8 cellular contexts compared by ENCODE assay signal in the genomic region with DNA sequence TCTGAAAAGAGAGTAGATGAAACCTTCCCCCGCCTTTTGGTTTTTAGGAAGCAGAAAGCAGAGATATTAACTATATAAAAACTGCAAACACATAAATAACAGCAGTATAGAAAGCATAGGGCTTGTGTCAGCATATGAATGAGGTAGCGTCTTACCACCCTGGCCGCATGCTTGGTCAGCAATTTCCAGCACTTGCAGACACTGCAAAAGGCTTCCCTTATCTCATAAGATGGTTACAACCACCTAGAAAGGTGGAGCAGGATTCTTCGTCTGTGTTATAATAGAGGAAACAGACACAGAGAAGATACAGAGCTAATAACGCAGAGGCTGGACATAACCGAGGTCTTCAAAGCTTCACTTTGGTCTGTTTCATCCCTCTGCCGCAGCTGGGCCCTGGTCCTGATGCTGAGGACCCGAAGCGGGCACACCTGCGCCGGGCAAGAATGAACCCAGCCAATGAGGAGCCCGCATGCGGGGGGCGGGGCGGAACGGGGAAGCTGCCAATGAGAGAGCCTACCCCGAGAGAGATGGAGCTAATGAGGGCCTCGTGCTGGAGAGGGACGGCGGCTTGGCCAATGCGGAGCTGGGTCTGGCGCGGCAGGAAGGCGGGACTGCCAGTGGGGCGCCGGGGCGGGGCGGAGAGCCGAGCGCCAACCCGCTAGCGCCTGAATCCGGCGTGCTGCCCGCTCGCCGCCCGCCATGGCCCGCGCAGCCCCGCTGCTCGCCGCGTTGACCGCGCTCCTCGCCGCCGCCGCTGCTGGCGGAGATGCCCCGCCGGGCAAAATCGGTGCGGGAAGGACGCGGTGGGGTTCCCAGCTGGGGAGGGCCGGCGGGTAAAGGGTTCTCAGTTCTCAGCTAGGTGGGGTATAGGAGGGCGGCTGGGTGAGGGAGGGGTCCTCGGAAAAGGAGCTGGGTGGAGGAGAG. TPM values are rescaled to one million over a fixed set of nuclear protein-coding genes. Genes with fewer than 3 reads are reported as not detected.
A peak's percentile ranks its signal among the peaks of the same experiment; 100 is the strongest.
DNase-seq lines count a peak whose midpoint lies in the region; ATAC-seq and TF ChIP-seq lines count a peak whose summit lies in the region.

PCYOX1L (plus strand) TSS at position 677 of the 924 bp plus-strand sequence; CDS start at position 700, 23 bp downstream.

- no peak for TF ChIP-seq POLR2A in esophagus muscularis mucosa (IDR thresholded peaks at IDR 0.05; ENCODE audit: low read depth)

- ATAC-seq in GM21737 (IDR thresholded peaks at IDR 0.05; ENCODE audit: unreplicated experiment) = peak; percentile 99

- 3% methylated on average over 27 of the region's 61 CpGs for WGBS in esophagus muscularis mucosa

- H3K36me3 ChIP-seq in esophagus muscularis mucosa (peaks cover 0 to 27% (median 17%) of the 10 kb centered on the region in 4 donors), muscle layer of colon (ENCODE audit: insufficient read depth, low read length) (peaks cover 4% of the 10 kb centered on the region)

- H3K27me3 ChIP-seq in esophagus muscularis mucosa (no peaks in the 10 kb centered on the region), muscle layer of colon (ENCODE audit: control insufficient read depth in 1 of 2, insufficient read depth in 2 of 2, low read length in 2 of 2) (no peaks in the 10 kb centered on the region)

- no peaks in the 10 kb centered on the region for H3K9me3 Mint-ChIP-seq in activated T-cell treated with anti-CD3 and anti-CD28 coated beads, Interleukin-2, amount 50 U/mL, for 24 hours

- H3K9me3 ChIP-seq in esophagus muscularis mucosa (no peaks in the 10 kb centered on the region), muscle layer of colon (ENCODE audit: low read length) (no peaks in the 10 kb centered on the region)

- H3K27ac Mint-ChIP-seq in activated T-cell treated with anti-CD3 and anti-CD28 coated beads, Interleukin-2, amount 50 U/mL, for 24 hours = peak within 1 kb of the TSS; percentile 95

- H3K4me3 ChIP-seq in esophagus muscularis mucosa (peak within 1 kb of the TSS; percentile 66 to 89 (median 77)), muscle layer of colon (ENCODE audit: low read depth in 1 of 2, low read length in 2 of 2) (peak within 1 kb of the TSS; percentile 63 to 79)

- peak within 1 kb of the TSS; percentile 97 for H3K4me3 Mint-ChIP-seq in activated T-cell treated with anti-CD3 and anti-CD28 coated beads, Interleukin-2, amount 50 U/mL, for 24 hours

- DNase-seq in DMS79 (lab: John Stamatoyannopoulos, UW) (peak; percentile 83), KG1 (lab: John Stamatoyannopoulos, UW) (peak; percentile 4), esophagus muscularis mucosa (ENCODE audit: extremely low spot score) (peak; percentile 98)
- DNase-seq in activated T-cell treated with anti-CD3 and anti-CD28 coated beads, Interleukin-2, amount 50 U/mL, for 24 hours = peak; percentile 93
- DNase-seq in stimulated activated CD8-positive, alpha-beta memory T cell treated with anti-CD3 and anti-CD28 coated beads, Interleukin-7, amount 100 ng/mL, for 1 hour (ENCODE audit: low read depth in 2 of 2) = peak; percentile 80 to 96

- no peaks in the 10 kb centered on the region for H3K27me3 Mint-ChIP-seq in activated T-cell treated with anti-CD3 and anti-CD28 coated beads, Interleukin-2, amount 50 U/mL, for 24 hours

- peak in 1 of 3 experiments; percentile 5 for TF ChIP-seq CTCF in esophagus muscularis mucosa (IDR thresholded peaks at IDR 0.05)

- H3K4me1 Mint-ChIP-seq in activated T-cell treated with anti-CD3 and anti-CD28 coated beads, Interleukin-2, amount 50 U/mL, for 24 hours (ENCODE audit: low read depth) = peaks cover 70% of the 10 kb centered on the region

- H3K27ac ChIP-seq in esophagus muscularis mucosa (replicated peaks in 1 of 4) (peak within 1 kb of the TSS; percentile 72 to 82 (median 75)), muscle layer of colon (ENCODE audit: low read depth, low read length) (peak within 1 kb of the TSS; percentile 67)

- H3K9ac ChIP-seq in muscle layer of colon (ENCODE audit: low read length) = no peak within 1 kb of the TSS

- intact Hi-C loops in esophagus muscularis mucosa (cut with DNase I) = no loop called here

- peaks cover 64% of the 10 kb centered on the region for H3K36me3 Mint-ChIP-seq in activated T-cell treated with anti-CD3 and anti-CD28 coated beads, Interleukin-2, amount 50 U/mL, for 24 hours (ENCODE audit: low read depth)

- peaks cover 10 to 22% (median 17%) of the 10 kb centered on the region in 4 donors for H3K4me1 ChIP-seq in esophagus muscularis mucosa
- H3K4me1 ChIP-seq in muscle layer of colon (ENCODE audit: insufficient read depth, low read length) = peaks cover 13% of the 10 kb centered on the region

- TF ChIP-seq EP300 in esophagus muscularis mucosa (IDR thresholded peaks at IDR 0.05) = no peak

TF ChIP-seq in PFSK-1, 5 proteins besides CTCF, POLR2A, EP300 and RAD21:
- TF ChIP-seq FOXP2 (optimal IDR thresholded peaks at IDR 0.05; ENCODE audit: borderline replicate concordance, extremely low read depth, extremely low read length, insufficient read depth) (peak; percentile 40), SIN3A (IDR thresholded peaks at IDR 0.05; ENCODE audit: borderline replicate concordance, insufficient read depth, low read length) (no peak), TAF1 (IDR thresholded peaks at IDR 0.05; ENCODE audit: borderline replicate concordance, insufficient read depth, low read length) (no peak), POLR2AphosphoS5 (IDR thresholded peaks at IDR 0.05; ENCODE audit: low read depth, low read length) (no peak; the same call in 1 of the 2 replicates), REST (IDR thresholded peaks at IDR 0.05; ENCODE audit: insufficient read depth in 1 of 2, low read depth in 2 of 2, low read length in 2 of 2) (no peak)
TF ChIP-seq in PFSK-1: peak in this region for 1.

RNA-seq across cellular contexts. Expression of gene PCYOX1L, which starts in this region (rescaled TPM):
- polyA plus RNA-seq in PFSK-1 (2012; ENCODE audit: insufficient read length, low read depth) = 9.7 TPM
- total RNA-seq in esophagus muscularis mucosa = 1 to 10 TPM; 4.0 to 5.8 (median 4.7) TPM

Comparison
In these comparisons a context has a peak if more than half of its experiments do, and no peak if none do; other contexts are left out.
1. Peak in every context shown above with its lines: DNase-seq, ATAC-seq, H3K4me3 ChIP-seq and H3K27ac ChIP-seq.
2. DNase-seq: peak in every context shown above with its lines; median percentile 98 in esophagus muscularis mucosa; 93 in activated T-cell treated with anti-CD3 and anti-CD28 coated beads, Interleukin-2, amount 50 U/mL, for 24 hours; 88 in stimulated activated CD8-positive, alpha-beta memory T cell treated with anti-CD3 and anti-CD28 coated beads, Interleukin-7, amount 100 ng/mL, for 1 hour; 83 in DMS79; 4 in KG1.